Comparison of ENCODE assay signal across 1 cellular context in the genomic region with DNA sequence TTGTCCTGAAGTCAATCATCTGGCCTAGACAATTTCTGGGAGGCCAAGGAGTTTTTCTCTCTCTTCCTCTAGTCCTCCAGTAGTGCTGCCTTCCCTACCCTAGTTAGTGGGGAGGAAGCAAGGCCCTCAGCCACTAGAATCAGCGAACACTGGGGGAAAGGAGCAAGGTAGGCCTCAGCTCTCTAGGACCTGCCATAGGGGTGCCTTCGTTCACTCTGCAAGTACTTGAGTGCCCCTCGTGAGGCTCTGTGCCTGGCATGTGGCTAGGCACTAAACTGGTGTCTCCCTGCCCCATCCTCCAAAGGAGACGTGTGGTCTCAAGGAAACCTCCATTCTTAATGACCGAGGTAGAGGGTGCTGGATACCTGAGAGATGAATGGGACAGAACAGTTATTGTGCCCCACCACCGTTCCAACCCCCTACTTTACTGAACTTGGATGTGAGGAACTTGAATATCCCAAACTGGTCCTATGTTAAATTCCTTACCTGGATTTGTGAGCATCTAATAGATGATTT.
TF ChIP-seq lines count a peak whose summit lies in the region.

No MANE protein-coding gene starts in this region.

TF ChIP-seq in SK-N-SH treated with all-trans-retinoic acid at 6 μM for 48 hours, 23 proteins besides CTCF, POLR2A, EP300 and RAD21:
- no peak for TF ChIP-seq TCF4 (CRISPR knock-in tag; IDR thresholded peaks at IDR 0.05; ENCODE audit: borderline replicate concordance)
- no peak for TF ChIP-seq ZNF70 (CRISPR knock-in tag; IDR thresholded peaks at IDR 0.05)
- no peak for TF ChIP-seq OSR1 (CRISPR knock-in tag; IDR thresholded peaks at IDR 0.05)
- no peak for TF ChIP-seq ESRRG (CRISPR knock-in tag; IDR thresholded peaks at IDR 0.05)
- TF ChIP-seq CSDC2 (CRISPR knock-in tag; IDR thresholded peaks at IDR 0.05) = no peak
- no peak for TF ChIP-seq ISL1 (CRISPR knock-in tag; IDR thresholded peaks at IDR 0.05)
- TF ChIP-seq ZC3H10 (CRISPR knock-in tag; IDR thresholded peaks at IDR 0.05) = no peak
- TF ChIP-seq, protein P1, sequence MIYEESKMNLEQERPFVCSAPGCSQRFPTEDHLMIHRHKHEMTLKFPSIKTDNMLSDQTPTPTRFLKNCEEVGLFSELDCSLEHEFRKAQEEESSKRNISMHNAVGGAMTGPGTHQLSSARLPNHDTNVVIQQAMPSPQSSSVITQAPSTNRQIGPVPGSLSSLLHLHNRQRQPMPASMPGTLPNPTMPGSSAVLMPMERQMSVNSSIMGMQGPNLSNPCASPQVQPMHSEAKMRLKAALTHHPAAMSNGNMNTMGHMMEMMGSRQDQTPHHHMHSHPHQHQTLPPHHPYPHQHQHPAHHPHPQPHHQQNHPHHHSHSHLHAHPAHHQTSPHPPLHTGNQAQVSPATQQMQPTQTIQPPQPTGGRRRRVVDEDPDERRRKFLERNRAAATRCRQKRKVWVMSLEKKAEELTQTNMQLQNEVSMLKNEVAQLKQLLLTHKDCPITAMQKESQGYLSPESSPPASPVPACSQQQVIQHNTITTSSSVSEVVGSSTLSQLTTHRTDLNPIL (CRISPR knock-in tag; IDR thresholded peaks at IDR 0.05; ENCODE audit: low read depth) = no peak
- TF ChIP-seq SNAI2 (CRISPR knock-in tag; IDR thresholded peaks at IDR 0.05) = no peak
- TF ChIP-seq ZNF565 (CRISPR knock-in tag; conservative IDR thresholded peaks at IDR 0.05; ENCODE audit: low read depth) = no peak
- TF ChIP-seq PPARA (CRISPR knock-in tag; IDR thresholded peaks at IDR 0.05; ENCODE audit: borderline replicate concordance) = no peak
- TF ChIP-seq, protein P2, sequence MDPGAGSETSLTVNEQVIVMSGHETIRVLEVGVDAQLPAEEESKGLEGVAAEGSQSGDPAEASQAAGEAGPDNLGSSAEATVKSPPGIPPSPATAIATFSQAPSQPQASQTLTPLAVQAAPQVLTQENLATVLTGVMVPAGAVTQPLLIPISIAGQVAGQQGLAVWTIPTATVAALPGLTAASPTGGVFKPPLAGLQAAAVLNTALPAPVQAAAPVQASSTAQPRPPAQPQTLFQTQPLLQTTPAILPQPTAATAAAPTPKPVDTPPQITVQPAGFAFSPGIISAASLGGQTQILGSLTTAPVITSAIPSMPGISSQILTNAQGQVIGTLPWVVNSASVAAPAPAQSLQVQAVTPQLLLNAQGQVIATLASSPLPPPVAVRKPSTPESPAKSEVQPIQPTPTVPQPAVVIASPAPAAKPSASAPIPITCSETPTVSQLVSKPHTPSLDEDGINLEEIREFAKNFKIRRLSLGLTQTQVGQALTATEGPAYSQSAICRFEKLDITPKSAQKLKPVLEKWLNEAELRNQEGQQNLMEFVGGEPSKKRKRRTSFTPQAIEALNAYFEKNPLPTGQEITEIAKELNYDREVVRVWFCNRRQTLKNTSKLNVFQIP (CRISPR knock-in tag; IDR thresholded peaks at IDR 0.05; ENCODE audit: borderline replicate concordance, low read depth) = no peak
- no peak for TF ChIP-seq BACH2 (CRISPR knock-in tag; IDR thresholded peaks at IDR 0.05; ENCODE audit: borderline replicate concordance)
- TF ChIP-seq, protein P3, sequence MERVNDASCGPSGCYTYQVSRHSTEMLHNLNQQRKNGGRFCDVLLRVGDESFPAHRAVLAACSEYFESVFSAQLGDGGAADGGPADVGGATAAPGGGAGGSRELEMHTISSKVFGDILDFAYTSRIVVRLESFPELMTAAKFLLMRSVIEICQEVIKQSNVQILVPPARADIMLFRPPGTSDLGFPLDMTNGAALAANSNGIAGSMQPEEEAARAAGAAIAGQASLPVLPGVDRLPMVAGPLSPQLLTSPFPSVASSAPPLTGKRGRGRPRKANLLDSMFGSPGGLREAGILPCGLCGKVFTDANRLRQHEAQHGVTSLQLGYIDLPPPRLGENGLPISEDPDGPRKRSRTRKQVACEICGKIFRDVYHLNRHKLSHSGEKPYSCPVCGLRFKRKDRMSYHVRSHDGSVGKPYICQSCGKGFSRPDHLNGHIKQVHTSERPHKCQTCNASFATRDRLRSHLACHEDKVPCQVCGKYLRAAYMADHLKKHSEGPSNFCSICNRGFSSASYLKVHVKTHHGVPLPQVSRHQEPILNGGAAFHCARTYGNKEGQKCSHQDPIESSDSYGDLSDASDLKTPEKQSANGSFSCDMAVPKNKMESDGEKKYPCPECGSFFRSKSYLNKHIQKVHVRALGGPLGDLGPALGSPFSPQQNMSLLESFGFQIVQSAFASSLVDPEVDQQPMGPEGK (CRISPR knock-in tag; IDR thresholded peaks at IDR 0.05; ENCODE audit: borderline replicate concordance) = no peak
- TF ChIP-seq, protein P4, sequence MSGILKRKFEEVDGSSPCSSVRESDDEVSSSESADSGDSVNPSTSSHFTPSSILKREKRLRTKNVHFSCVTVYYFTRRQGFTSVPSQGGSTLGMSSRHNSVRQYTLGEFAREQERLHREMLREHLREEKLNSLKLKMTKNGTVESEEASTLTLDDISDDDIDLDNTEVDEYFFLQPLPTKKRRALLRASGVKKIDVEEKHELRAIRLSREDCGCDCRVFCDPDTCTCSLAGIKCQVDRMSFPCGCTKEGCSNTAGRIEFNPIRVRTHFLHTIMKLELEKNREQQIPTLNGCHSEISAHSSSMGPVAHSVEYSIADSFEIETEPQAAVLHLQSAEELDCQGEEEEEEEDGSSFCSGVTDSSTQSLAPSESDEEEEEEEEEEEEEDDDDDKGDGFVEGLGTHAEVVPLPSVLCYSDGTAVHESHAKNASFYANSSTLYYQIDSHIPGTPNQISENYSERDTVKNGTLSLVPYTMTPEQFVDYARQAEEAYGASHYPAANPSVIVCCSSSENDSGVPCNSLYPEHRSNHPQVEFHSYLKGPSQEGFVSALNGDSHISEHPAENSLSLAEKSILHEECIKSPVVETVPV (CRISPR knock-in tag; IDR thresholded peaks at IDR 0.05) = no peak
- TF ChIP-seq ARNTL (CRISPR knock-in tag; IDR thresholded peaks at IDR 0.05; ENCODE audit: borderline replicate concordance, low read depth) = no peak
